Comparison of ENCODE assay signal across 30 cellular contexts in genomic region chr4:62344474-62344873, GRCh38.
"Had no signal": no experiment of that assay in that cellular context is flagged by ENCODE, and none has a peak within 500 bp of the region (broad histone marks: within the 10 kb centered on the region; RNA-seq: fewer than 3 reads in every experiment).

No MANE protein-coding gene starts in this region.

- FAIRE-seq: keratinocyte had no signal

- H3K36me3 ChIP-seq: lower lobe of right lung, pancreas, prostate gland, stomach, thyroid gland, transverse colon, upper lobe of left lung, uterus had no signal

- DNase-seq: hippocampal formation; kidney glomerular epithelial cell; left cardiac atrium; left ventricle myocardium superior; lower lobe of right lung; mammary epithelial cell; mesenchymal stem cell; naive thymus-derived CD8-positive, alpha-beta T cell; nucleus accumbens; pancreas; posterior cingulate gyrus; retina; right cardiac atrium; stimulated activated CD4-positive, alpha-beta T cell treated with anti-CD3 and anti-CD28 coated beads, Interleukin-12 subunit alpha, Interleukin-12 subunit beta, amount 100 ng/mL, for 4 hours; stimulated activated CD4-positive, alpha-beta T cell treated with anti-CD3 and anti-CD28 coated beads, Interleukin-15, amount 100 ng/mL, for 24 hours; stimulated activated CD4-positive, alpha-beta T cell treated with anti-CD3 and anti-CD28 coated beads, Interleukin-2, amount 100 ng/mL, for 24 hours; stimulated activated CD4-positive, alpha-beta T cell treated with anti-CD3 and anti-CD28 coated beads, Interleukin-4, amount 100 ng/mL, for 1 hour; stimulated activated naive B cell treated with anti-CD40 and anti-IgM and Interleukin-4, amounts not matched to agents 10 μg/mL and 1 μg/mL and 100 μg/mL, for 72 hours; stimulated activated naive CD8-positive, alpha-beta T cell treated with anti-CD3 and anti-CD28 coated beads, Interleukin-15, Interleukin-2, amounts not matched to agents 100 U/mL and 50 U/mL, for 24 hours; stomach; testis; thyroid gland; transverse colon; upper lobe of left lung; uterus had no signal

- H3K4me1 ChIP-seq: lower lobe of right lung, pancreas, prostate gland, stomach, testis, thyroid gland, transverse colon, upper lobe of left lung, uterus had no signal

- H3K27me3 ChIP-seq: pancreas, stomach, testis, thyroid gland, transverse colon, upper lobe of left lung, uterus had no signal

- H3K9me3 ChIP-seq: pancreas, prostate gland, testis, thyroid gland, uterus had no signal

- H3K27ac ChIP-seq: lower lobe of right lung, pancreas, prostate gland, skin epidermis, stomach, testis, thyroid gland, transverse colon, upper lobe of left lung, uterus had no signal

- ATAC-seq: left cardiac atrium; left lobe of liver; left ventricle myocardium superior; lower lobe of right lung; naive thymus-derived CD8-positive, alpha-beta T cell; pancreas; right cardiac atrium; sciatic nerve; stimulated activated naive B cell treated with anti-CD40 and anti-IgM and Interleukin-4, amounts not matched to agents 10 μg/mL and 1 μg/mL and 100 μg/mL, for 72 hours; stimulated activated naive CD8-positive, alpha-beta T cell treated with anti-CD3 and anti-CD28 coated beads, Interleukin-15, Interleukin-2, amounts not matched to agents 100 U/mL and 50 U/mL, for 24 hours had no signal

- H3K4me3 ChIP-seq: lower lobe of right lung, pancreas, prostate gland, skin epidermis, stomach, testis, thyroid gland, transverse colon, upper lobe of left lung, uterus had no signal
